Comparison of ENCODE assay signal across 10 cellular contexts in the genomic region with DNA sequence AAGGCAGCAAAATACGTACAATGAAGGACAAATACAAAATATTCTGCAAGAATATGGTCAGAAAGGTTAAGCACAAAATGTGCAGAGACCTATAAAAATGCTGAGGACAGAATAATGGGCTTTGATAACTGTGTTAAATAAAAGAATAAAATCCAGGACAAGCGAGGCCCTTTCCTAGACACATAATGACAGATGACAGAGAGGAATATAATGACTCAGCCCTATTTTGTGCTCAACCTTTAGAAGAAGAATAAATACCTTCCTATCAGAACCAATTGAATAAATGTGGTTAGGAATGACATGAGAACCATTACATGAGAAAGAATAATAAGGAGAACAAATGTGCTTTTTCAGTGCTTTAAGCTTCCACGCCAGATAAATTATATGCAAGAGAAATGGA.
"Had no signal": no experiment of that assay in that cellular context is flagged by ENCODE, and none has a peak within 500 bp of the region (broad histone marks: within the 10 kb centered on the region; RNA-seq: fewer than 3 reads in every experiment).

No MANE protein-coding gene starts in this region.

- ATAC-seq: HCT116, HepG2 had no signal

- H3K4me3 Mint-ChIP-seq: HFFc6, IgD-negative memory B cell had no signal

- H3K4me3 ChIP-seq: GM23248, HAP-1 had no signal

- H3K27ac ChIP-seq: GM23248, HL-60 had no signal

- DNase-seq: GM23248, GOT3, H7, HFFc6, KG1 had no signal

- H2AFZ ChIP-seq: GM23248 had no signal

- H3K4me1 ChIP-seq: HAP-1 had no signal

- H3K9me3 ChIP-seq: HAP-1 had no signal

- H3K27ac Mint-ChIP-seq: HFFc6, IgD-negative memory B cell had no signal

- H3K4me1 Mint-ChIP-seq: IgD-negative memory B cell had no signal

- H3K36me3 ChIP-seq: HAP-1 had no signal

- FAIRE-seq: HepG2 had no signal

- H3K36me3 Mint-ChIP-seq: IgD-negative memory B cell had no signal

- H3K27me3 Mint-ChIP-seq: IgD-negative memory B cell had no signal

- H3K9ac ChIP-seq: GM23248 had no signal
